In the genomic region with DNA sequence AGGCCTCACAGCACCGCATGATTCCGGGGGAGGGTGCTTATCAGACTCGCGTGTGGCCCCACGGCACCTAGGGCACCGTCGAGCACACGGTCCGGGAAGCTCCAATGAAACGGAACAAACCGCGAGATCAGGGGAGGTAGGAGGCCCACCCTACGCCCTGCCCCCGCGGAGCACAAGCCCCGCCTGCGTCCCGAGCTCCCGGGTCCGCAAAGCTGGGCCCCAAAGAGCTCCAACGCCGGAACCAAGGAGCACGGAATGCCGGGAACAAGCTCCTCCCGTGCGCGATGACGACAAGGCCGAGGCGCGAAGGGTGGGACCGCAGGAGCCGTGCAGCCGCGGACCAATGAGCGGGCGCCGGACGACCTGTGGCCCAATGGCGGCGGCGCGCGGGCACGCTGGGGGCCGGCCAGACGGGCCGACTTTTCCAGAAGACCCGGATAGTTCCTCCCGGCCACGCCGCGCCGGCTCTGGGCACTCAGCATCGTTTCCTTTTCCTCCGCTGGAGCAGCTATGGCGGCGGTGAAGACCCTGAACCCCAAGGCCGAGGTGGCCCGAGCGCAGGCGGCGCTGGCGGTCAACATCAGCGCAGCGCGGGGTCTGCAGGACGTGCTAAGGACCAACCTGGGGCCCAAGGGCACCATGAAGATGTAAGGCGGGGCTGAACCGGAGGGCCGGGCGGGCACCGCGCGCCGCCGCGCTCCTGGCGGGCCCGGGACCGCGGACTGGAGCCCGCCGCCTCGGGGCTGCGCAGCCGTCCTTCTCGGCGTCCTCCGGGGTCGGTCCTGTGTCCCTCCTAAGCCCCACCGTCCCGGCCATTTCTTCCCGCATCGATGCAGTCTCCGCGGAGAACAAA, we compare ENCODE assay signal across 8 cellular contexts. TPM values are rescaled to one million over a fixed set of nuclear protein-coding genes. Genes with fewer than 3 reads are reported as not detected.
DNase-seq lines count a peak whose midpoint lies in the region; ATAC-seq and TF ChIP-seq lines count a peak whose summit lies in the region.

A gene with protein sequence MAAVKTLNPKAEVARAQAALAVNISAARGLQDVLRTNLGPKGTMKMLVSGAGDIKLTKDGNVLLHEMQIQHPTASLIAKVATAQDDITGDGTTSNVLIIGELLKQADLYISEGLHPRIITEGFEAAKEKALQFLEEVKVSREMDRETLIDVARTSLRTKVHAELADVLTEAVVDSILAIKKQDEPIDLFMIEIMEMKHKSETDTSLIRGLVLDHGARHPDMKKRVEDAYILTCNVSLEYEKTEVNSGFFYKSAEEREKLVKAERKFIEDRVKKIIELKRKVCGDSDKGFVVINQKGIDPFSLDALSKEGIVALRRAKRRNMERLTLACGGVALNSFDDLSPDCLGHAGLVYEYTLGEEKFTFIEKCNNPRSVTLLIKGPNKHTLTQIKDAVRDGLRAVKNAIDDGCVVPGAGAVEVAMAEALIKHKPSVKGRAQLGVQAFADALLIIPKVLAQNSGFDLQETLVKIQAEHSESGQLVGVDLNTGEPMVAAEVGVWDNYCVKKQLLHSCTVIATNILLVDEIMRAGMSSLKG (plus strand): TSS at position 427 of the 853 bp plus-strand sequence. CDS start 84 bp downstream, at position 511.
Gene PSPH, minus strand, starts transcription at position 106 of the 853 bp plus-strand sequence. CDS start 30,232 bp downstream, outside the sequence.

- no peaks in the 10 kb centered on the region for H3K27me3 ChIP-seq in PC-9 (ENCODE audit: insufficient read depth, low read depth)
- H3K27me3 ChIP-seq in mucosa of stomach (ENCODE audit: control insufficient read depth, insufficient read depth, low read length), result no peaks in the 10 kb centered on the region

- H3K4me2 ChIP-seq in PC-9, result peak within 1 kb of the TSS; percentile 92

- peak within 1 kb of the TSS; percentile 78 for H3K27ac ChIP-seq in PC-9

- peak within 1 kb of the TSS; percentile 89 for H2AFZ ChIP-seq in PC-9

- peaks cover 97% of the 10 kb centered on the region for H3K79me2 ChIP-seq in PC-9 (ENCODE audit: low read depth)

- H3K4me1 ChIP-seq in PC-9 (replicated peaks; ENCODE audit: insufficient read depth) (peaks cover 40% of the 10 kb centered on the region), mucosa of stomach (ENCODE audit: control insufficient read depth, insufficient read depth, low read length) (peaks cover 30% of the 10 kb centered on the region)

- no peaks in the 10 kb centered on the region for H3K9me3 ChIP-seq in PC-9 (ENCODE audit: insufficient read depth, low read depth)
- no peaks in the 10 kb centered on the region for H3K9me3 ChIP-seq in mucosa of stomach (ENCODE audit: control insufficient read depth, low read length)

- CTCF ChIA-PET in PC-9 (lab: Charles Lee), result interaction anchor here (0.5 to 1.1 kb wide), 5 partner anchors 11 to 95 kb away, joined by 3 to 6 read pairs (median 4); no protein-coding TSS in a partner anchor

- TF ChIP-seq POLR2A in erythroblast (IDR thresholded peaks at IDR 0.05; ENCODE audit: low read length), result peak; percentile 86

- no TSS peak for BruUV-seq in PC-9 (replicated peaks; lab: Mats Ljungman, UMichigan)

- H3K36me3 ChIP-seq in PC-9 (ENCODE audit: low read depth), result peaks cover 47% of the 10 kb centered on the region
- H3K36me3 ChIP-seq in mucosa of stomach (ENCODE audit: control insufficient read depth, insufficient read depth, low read length), result no peaks in the 10 kb centered on the region

- no peak for TF ChIP-seq CTCF in PC-9 (conservative IDR thresholded peaks at IDR 0.05)

- peak; percentile 92 for ATAC-seq in GM21619 (IDR thresholded peaks at IDR 0.05; ENCODE audit: unreplicated experiment)

- H3K4me3 ChIP-seq in Jurkat, Clone E6-1 (ENCODE audit: low read length), result peak within 1 kb of the TSS; percentile 96
- peak within 1 kb of the TSS; percentile 97 for H3K4me3 ChIP-seq in PC-9
- peak within 1 kb of the TSS; percentile 83 for H3K4me3 ChIP-seq in mucosa of stomach (ENCODE audit: low read length)

- peaks cover 62% of the 10 kb centered on the region for H3F3A ChIP-seq in PC-9 (ENCODE audit: insufficient read depth, low read depth)

- DNase-seq in DMS153 (lab: John Stamatoyannopoulos, UW) (peak; percentile 95), PC-9 (peak; percentile 100), erythroblast (lab: John Stamatoyannopoulos, UW) (peak; percentile 95 to 96)
- DNase-seq in Jurkat, Clone E6-1 (ENCODE audit: low read depth, low spot score), result peak; percentile 97
- DNase-seq in activated T-cell treated with anti-CD3 and anti-CD28 coated beads, Interleukin-2, amount 50 U/mL, for 1 hour, result peak; percentile 90
- DNase-seq in stimulated activated CD8-positive, alpha-beta memory T cell treated with anti-CD3 and anti-CD28 coated beads, Interleukin-7, amount 100 ng/mL, for 1 hour (ENCODE audit: low read depth in 2 of 2), result peak; percentile 71 to 79

- H4K20me1 ChIP-seq in PC-9 (ENCODE audit: insufficient read depth), result peaks cover 47% of the 10 kb centered on the region

- H3K9me2 ChIP-seq in PC-9 (ENCODE audit: insufficient read depth), result no peaks in the 10 kb centered on the region

- peak within 1 kb of the TSS; percentile 94 for H3K9ac ChIP-seq in mucosa of stomach (ENCODE audit: low read length)

- POLR2A ChIA-PET in PC-9 (lab: Charles Lee; ENCODE audit: unreplicated experiment), result interaction anchor here (0.5 to 1.2 kb wide), 23 partner anchors 8 to 1292 kb away, joined by 3 to 63 read pairs (median 6); partner anchors contain the start of genes CHCHD2, NIPSNAP2, SEC61G and SUMF2

- intact Hi-C loops in PC-9 (cut with micrococcal nuclease; ENCODE audit: unreplicated experiment), result loop anchor here (1.0 to 5.0 kb wide), 3 partner anchors 13 to 684 kb away; partner anchors contain the start of genes LANCL2, NIPSNAP2 and SUMF2

RNA-seq across cellular contexts. Expression of the first gene that starts in this region (rescaled TPM):
- 264 TPM for polyA plus RNA-seq in Jurkat, Clone E6-1 (2012; ENCODE audit: insufficient read depth, insufficient read length)
- total RNA-seq in PC-9 (2021), result 308 and 323 TPM in 2 replicates

RNA-seq across cellular contexts. Expression of gene PSPH, which starts in this region (rescaled TPM):
- polyA plus RNA-seq in Jurkat, Clone E6-1 (2012; ENCODE audit: insufficient read depth, insufficient read length), result 36.6 TPM
- 89.5 and 103 TPM in 2 replicates for total RNA-seq in PC-9 (2021)

Comparison
In these comparisons a context has a peak if more than half of its experiments do, and no peak if none do; other contexts are left out.
1. Peak in every context shown above with its lines: DNase-seq, ATAC-seq, H3K4me3 ChIP-seq and H3K27ac ChIP-seq.